ENCODE assay signal across 1 cellular context in genomic region chr14:70646705-70647104, GRCh38.
TF ChIP-seq lines count a peak whose summit lies in the region.

No MANE protein-coding gene starts in this region.

TF ChIP-seq in WTC11, 78 proteins besides CTCF, POLR2A, EP300 and RAD21 (continued from another document):
- TF ChIP-seq, protein P1, sequence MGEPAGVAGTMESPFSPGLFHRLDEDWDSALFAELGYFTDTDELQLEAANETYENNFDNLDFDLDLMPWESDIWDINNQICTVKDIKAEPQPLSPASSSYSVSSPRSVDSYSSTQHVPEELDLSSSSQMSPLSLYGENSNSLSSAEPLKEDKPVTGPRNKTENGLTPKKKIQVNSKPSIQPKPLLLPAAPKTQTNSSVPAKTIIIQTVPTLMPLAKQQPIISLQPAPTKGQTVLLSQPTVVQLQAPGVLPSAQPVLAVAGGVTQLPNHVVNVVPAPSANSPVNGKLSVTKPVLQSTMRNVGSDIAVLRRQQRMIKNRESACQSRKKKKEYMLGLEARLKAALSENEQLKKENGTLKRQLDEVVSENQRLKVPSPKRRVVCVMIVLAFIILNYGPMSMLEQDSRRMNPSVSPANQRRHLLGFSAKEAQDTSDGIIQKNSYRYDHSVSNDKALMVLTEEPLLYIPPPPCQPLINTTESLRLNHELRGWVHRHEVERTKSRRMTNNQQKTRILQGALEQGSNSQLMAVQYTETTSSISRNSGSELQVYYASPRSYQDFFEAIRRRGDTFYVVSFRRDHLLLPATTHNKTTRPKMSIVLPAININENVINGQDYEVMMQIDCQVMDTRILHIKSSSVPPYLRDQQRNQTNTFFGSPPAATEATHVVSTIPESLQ (CRISPR knock-in tag; IDR thresholded peaks at IDR 0.05), result no peak
- TF ChIP-seq JUN (CRISPR knock-in tag; IDR thresholded peaks at IDR 0.05) (no peak), ATF1 (CRISPR knock-in tag; IDR thresholded peaks at IDR 0.05) (no peak), SP1 (CRISPR knock-in tag; conservative IDR thresholded peaks at IDR 0.05) (no peak), GTF2I (CRISPR knock-in tag; conservative IDR thresholded peaks at IDR 0.05) (no peak), NR1H2 (CRISPR knock-in tag; IDR thresholded peaks at IDR 0.05) (no peak), CBFB (CRISPR knock-in tag; IDR thresholded peaks at IDR 0.05; ENCODE audit: low read depth) (no peak), ETV6 (CRISPR knock-in tag; IDR thresholded peaks at IDR 0.05) (no peak), ZNF396 (CRISPR knock-in tag; IDR thresholded peaks at IDR 0.05; ENCODE audit: borderline replicate concordance) (no peak), MYBL2 (CRISPR knock-in tag; IDR thresholded peaks at IDR 0.05) (no peak), NFATC4 (CRISPR knock-in tag; IDR thresholded peaks at IDR 0.05) (no peak)
- TF ChIP-seq, protein P2, sequence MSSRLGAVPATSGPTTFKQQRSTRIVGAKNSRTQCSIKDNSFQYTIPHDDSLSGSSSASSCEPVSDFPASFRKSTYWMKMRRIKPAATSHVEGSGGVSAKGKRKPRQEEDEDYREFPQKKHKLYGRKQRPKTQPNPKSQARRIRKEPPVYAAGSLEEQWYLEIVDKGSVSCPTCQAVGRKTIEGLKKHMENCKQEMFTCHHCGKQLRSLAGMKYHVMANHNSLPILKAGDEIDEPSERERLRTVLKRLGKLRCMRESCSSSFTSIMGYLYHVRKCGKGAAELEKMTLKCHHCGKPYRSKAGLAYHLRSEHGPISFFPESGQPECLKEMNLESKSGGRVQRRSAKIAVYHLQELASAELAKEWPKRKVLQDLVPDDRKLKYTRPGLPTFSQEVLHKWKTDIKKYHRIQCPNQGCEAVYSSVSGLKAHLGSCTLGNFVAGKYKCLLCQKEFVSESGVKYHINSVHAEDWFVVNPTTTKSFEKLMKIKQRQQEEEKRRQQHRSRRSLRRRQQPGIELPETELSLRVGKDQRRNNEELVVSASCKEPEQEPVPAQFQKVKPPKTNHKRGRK (CRISPR knock-in tag; IDR thresholded peaks at IDR 0.05; ENCODE audit: borderline replicate concordance), result no peak
